Comparison of ENCODE assay signal across 8 cellular contexts in genomic region chr4:109433281-109434006, GRCh38. TPM values are rescaled to one million over a fixed set of nuclear protein-coding genes. Genes with fewer than 3 reads are reported as not detected.
DNase-seq lines count a peak whose midpoint lies in the region; ATAC-seq and TF ChIP-seq lines count a peak whose summit lies in the region.

Gene SEC24B (plus strand): TSS chr4:109433815. CDS start chr4:109433870, 55 bp downstream.

- H3K36me3 Mint-ChIP-seq in activated T-helper 17 cell treated with anti-CD3 and anti-CD28 coated beads, Interleukin-2, amount 50 U/mL, for 72 hours (ENCODE audit: low read depth) = peaks cover 16% of the 10 kb centered on the region
- peaks cover 33% of the 10 kb centered on the region for H3K36me3 Mint-ChIP-seq in nephron progenitor cell (ENCODE audit: low read depth)

- peak; percentile 93 for ATAC-seq in GM21619 (IDR thresholded peaks at IDR 0.05; ENCODE audit: unreplicated experiment)
- peak; percentile 87 for ATAC-seq in activated T-helper 17 cell treated with anti-CD3 and anti-CD28 coated beads, Interleukin-2, amount 50 U/mL, for 72 hours (replicated peaks)

- H3K27me3 ChIP-seq in stomach = no peaks in the 10 kb centered on the region

- peaks cover 26 to 57% (median 46%) of the 10 kb centered on the region in 4 donors for H3K4me1 ChIP-seq in stomach

- peak; percentile 32 for DNase-seq in DMS79 treated with DMSO at 0.1 percent for 48 hours (lab: John Stamatoyannopoulos, UW)
- DNase-seq in Jurkat, Clone E6-1 (ENCODE audit: low read depth, low spot score) = peak; percentile 71
- DNase-seq in RWPE1 (ENCODE audit: low spot score) = peak; percentile 53
- peak; percentile 77 for DNase-seq in fibroblast of pulmonary artery (ENCODE audit: low read depth)
- DNase-seq in nephron progenitor cell = peak; percentile 87
- peak; percentile 91 for DNase-seq in stomach

- CTCF ChIA-PET in RWPE1 (lab: Yijun Ruan, JAX) = interaction anchor here (0.5 to 1.4 kb wide), 16 partner anchors 8 to 546 kb away, joined by 3 to 9 read pairs (median 4); partner anchors contain the start of gene GAR1

- POLR2A ChIA-PET in RWPE1 (lab: Yijun Ruan, JAX; ENCODE audit: low non-redundant PET) = interaction anchor here (0.5 kb wide), 1 partner anchor 9 kb away, joined by 3 read pairs; no protein-coding TSS in a partner anchor

- no peak for TF ChIP-seq POLR2A in stomach (IDR thresholded peaks at IDR 0.05)

- peaks cover 0 to 6% (median 0%) of the 10 kb centered on the region in 4 donors for H3K36me3 ChIP-seq in stomach

- no peak for TF ChIP-seq EP300 in stomach (IDR thresholded peaks at IDR 0.05)

- TF ChIP-seq CTCF in RWPE1 (conservative IDR thresholded peaks at IDR 0.05; ENCODE audit: low read depth) (peak; percentile 92), fibroblast of pulmonary artery (IDR thresholded peaks at IDR 0.05; ENCODE audit: low read length, missing control alignments) (peak; percentile 21), nephron progenitor cell (IDR thresholded peaks at IDR 0.05) (peak; percentile 56), stomach (IDR thresholded peaks at IDR 0.05) (peak in 5 of 7 experiments; percentile 9 to 95 (median 92))

- H3K4me1 Mint-ChIP-seq in activated T-helper 17 cell treated with anti-CD3 and anti-CD28 coated beads, Interleukin-2, amount 50 U/mL, for 72 hours = peaks cover 34% of the 10 kb centered on the region
- peaks cover 53% of the 10 kb centered on the region for H3K4me1 Mint-ChIP-seq in nephron progenitor cell

- H3K27ac ChIP-seq in RWPE1 (peak within 1 kb of the TSS; percentile 92), stomach (peak within 1 kb of the TSS; percentile 90 to 99 (median 96))

- H3K4me3 Mint-ChIP-seq in activated T-helper 17 cell treated with anti-CD3 and anti-CD28 coated beads, Interleukin-2, amount 50 U/mL, for 72 hours = peak within 1 kb of the TSS; percentile 88
- H3K4me3 Mint-ChIP-seq in nephron progenitor cell = peak within 1 kb of the TSS; percentile 90

- intact Hi-C loops in stomach (cut with DNase I; ENCODE audit: low total_unique reads) = loop anchor here (5.0 kb wide), 1 partner anchor 394 kb away; the partner anchor contains the start of gene RRH

- H3K27me3 Mint-ChIP-seq in activated T-helper 17 cell treated with anti-CD3 and anti-CD28 coated beads, Interleukin-2, amount 50 U/mL, for 72 hours = no peaks in the 10 kb centered on the region
- no peaks in the 10 kb centered on the region for H3K27me3 Mint-ChIP-seq in nephron progenitor cell (ENCODE audit: low read depth, poor library complexity)

- 0 to 1% (median 0%) methylated on average over 11 to 87 of the region's 87 CpGs for WGBS in stomach, 5 donors

- H3K4me3 ChIP-seq in Jurkat, Clone E6-1 (ENCODE audit: low read length) = peak within 1 kb of the TSS; percentile 92
- peak within 1 kb of the TSS; percentile 70 for H3K4me3 ChIP-seq in fibroblast of pulmonary artery (replicated peaks; ENCODE audit: low read depth, low read length)
- peak within 1 kb of the TSS; percentile 86 to 97 (median 89) for H3K4me3 ChIP-seq in stomach

- H3K9me3 ChIP-seq in stomach = no peaks in the 10 kb centered on the region

- no peaks in the 10 kb centered on the region for H3K9me3 Mint-ChIP-seq in activated T-helper 17 cell treated with anti-CD3 and anti-CD28 coated beads, Interleukin-2, amount 50 U/mL, for 72 hours
- H3K9me3 Mint-ChIP-seq in nephron progenitor cell = no peaks in the 10 kb centered on the region

- peak within 1 kb of the TSS; percentile 92 for H3K27ac Mint-ChIP-seq in activated T-helper 17 cell treated with anti-CD3 and anti-CD28 coated beads, Interleukin-2, amount 50 U/mL, for 72 hours
- peak within 1 kb of the TSS; percentile 96 for H3K27ac Mint-ChIP-seq in nephron progenitor cell

RNA-seq across cellular contexts. Expression of gene SEC24B, which starts in this region (rescaled TPM):
- polyA plus RNA-seq in Jurkat, Clone E6-1 (2012; ENCODE audit: insufficient read depth, insufficient read length) = 18.8 TPM
- total RNA-seq in activated T-helper 17 cell treated with anti-CD3 and anti-CD28 coated beads, Interleukin-2, amount 50 U/mL, for 72 hours = 10 to 100 TPM; 25.2 to 28.1 TPM
- total RNA-seq in stomach = 10 to 100 TPM in 4 of 5 donors, 1 to 10 TPM in 1; 2.3 to 56.0 (median 26.3) TPM
- polyA plus RNA-seq in stomach = 10 to 100 TPM in 1 of 3 donors, 1 to 10 TPM in 2; 5.4 to 10.2 (median 6.3) TPM

Comparison
In these comparisons a context has a peak if more than half of its experiments do, and no peak if none do; other contexts are left out.
1. Peak in every context shown above with its lines: DNase-seq, ATAC-seq, H3K4me3 ChIP-seq and H3K27ac ChIP-seq.
2. DNase-seq: peak in every context shown above with its lines; median percentile 91 in stomach; 87 in nephron progenitor cell; 77 in fibroblast of pulmonary artery; 71 in Jurkat, Clone E6-1; 53 in RWPE1; 32 in DMS79 treated with DMSO at 0.1 percent for 48 hours.
3. CTCF ChIP-seq: peak in every context shown above with its lines; median percentile 92 in RWPE1; 92 in stomach; 56 in nephron progenitor cell; 21 in fibroblast of pulmonary artery.